In genomic region chr5:140192715-140193428, GRCh38 we compare ENCODE assay signal across 20 cellular contexts. TPM values are rescaled to one million over a fixed set of nuclear protein-coding genes. Genes with fewer than 3 reads are reported as not detected.
DNase-seq lines count a peak whose midpoint lies in the region; FAIRE-seq and TF ChIP-seq lines count a peak whose summit lies in the region.
"Had no signal": no experiment of that assay in that cellular context is flagged by ENCODE, and none has a peak within 500 bp of the region (broad histone marks: within the 10 kb centered on the region; RNA-seq: fewer than 3 reads in every experiment).

No MANE protein-coding gene starts in this region.

- 74 to 88% (median 76%) methylated on average over 5 of the region's 5 CpGs for WGBS in small intestine, 3 donors

- H3K36me3 Mint-ChIP-seq in Calu3 (ENCODE audit: insufficient read depth, unreplicated experiment) = peaks cover 24% of the 10 kb centered on the region
- peaks cover 8% of the 10 kb centered on the region for H3K36me3 Mint-ChIP-seq in progenitor cell of endocrine pancreas (ENCODE audit: insufficient read depth)

- 0 out of 2 replicates have a peak, but pooled peaks cover 4% of the 10 kb centered on the region for H3K4me1 ChIP-seq in HEK293 (ENCODE audit: control insufficient read depth, insufficient read depth, low read length)
- peaks cover 8 to 18% of the 10 kb centered on the region in 2 donors for H3K4me1 ChIP-seq in small intestine (ENCODE audit: control insufficient read depth in 2 of 2, insufficient read depth in 1 of 2, low read depth in 1 of 2, low read length in 1 of 2)
- no peaks in the 10 kb centered on the region for H3K4me1 ChIP-seq in SJCRH30

- intact Hi-C loops in Calu3 (cut with micrococcal nuclease; ENCODE audit: unreplicated experiment) = no loop called here
- intact Hi-C loops in posterior vena cava (cut with DNase I) = no loop called here

- no peak for DNase-seq in Calu3
- no peak for DNase-seq in progenitor cell of endocrine pancreas (ENCODE audit: low spot score, unreplicated experiment)
- DNase-seq in small intestine = peak; percentile 77
- DNase-seq in SJCRH30 = no peak
- no peak for DNase-seq in H4 (ENCODE audit: low spot score)
- DNase-seq in posterior vena cava (ENCODE audit: low spot score) = no peak
- DNase-seq: AML-193; Caco-2; CD4-positive, alpha-beta T cell; DMS153; DMS79; GDM1; IMR-90; KBM-7 had no signal

- H3K4me3 Mint-ChIP-seq in Calu3 (ENCODE audit: low read depth, unreplicated experiment) = no peak overlapping the region
- no peak overlapping the region for H3K4me3 Mint-ChIP-seq in progenitor cell of endocrine pancreas (ENCODE audit: low read depth)
- H3K4me3 Mint-ChIP-seq: CD4-positive, alpha-beta T cell had no signal

- H3K27ac ChIP-seq in HEK293 (ENCODE audit: extremely low read depth, low read depth, low read length) = no peak overlapping the region
- H3K27ac ChIP-seq in small intestine (ENCODE audit: low read depth in 1 of 2, low read length in 1 of 2) = peak overlapping the region in 1 of 2 donors; percentile 32
- H3K27ac ChIP-seq in SJCRH30 = no peak overlapping the region
- H3K27ac ChIP-seq: C4-2B, HL-60 had no signal

- no peaks in the 10 kb centered on the region for H3K9me3 ChIP-seq in HEK293 (ENCODE audit: control insufficient read depth, insufficient read depth, low read depth, low read length)
- no peaks in the 10 kb centered on the region for H3K9me3 ChIP-seq in small intestine (ENCODE audit: control insufficient read depth, low read depth)
- H3K9me3 ChIP-seq in SJCRH30 (replicated peaks) = no peaks in the 10 kb centered on the region
- H3K9me3 ChIP-seq: Caco-2, HAP-1 had no signal

- H3K27me3 ChIP-seq in small intestine (ENCODE audit: control insufficient read depth in 2 of 2, insufficient read depth in 2 of 2, low read length in 2 of 2) = no peaks in the 10 kb centered on the region
- no peaks in the 10 kb centered on the region for H3K27me3 ChIP-seq in SJCRH30

- no TSS peak for BruUV-seq in Calu3 (replicated peaks; lab: Mats Ljungman, UMichigan)

- H3K4me3 ChIP-seq in HEK293 (ENCODE audit: low read depth, low read length) = no peak overlapping the region
- no peak overlapping the region for H3K4me3 ChIP-seq in small intestine (ENCODE audit: low read depth in 1 of 2, low read length in 2 of 2)
- no peak overlapping the region for H3K4me3 ChIP-seq in SJCRH30
- H3K4me3 ChIP-seq: HAP-1 had no signal

- TF ChIP-seq CTCF in Calu3 (IDR thresholded peaks at IDR 0.05; ENCODE audit: unreplicated experiment) (no peak), HEK293 (tag by site-specific recombination; IDR thresholded peaks at IDR 0.05) (no peak), progenitor cell of endocrine pancreas (IDR thresholded peaks at IDR 0.05; ENCODE audit: unreplicated experiment) (no peak)

- H3K36me3 ChIP-seq in HEK293 (ENCODE audit: control insufficient read depth in 2 of 2, insufficient read depth in 1 of 2, low read length in 2 of 2) = peaks cover 0 to 7% of the 10 kb centered on the region in 2 experiments; a peak in 2 of 3 replicates
- H3K36me3 ChIP-seq in small intestine (ENCODE audit: control insufficient read depth in 2 of 2, insufficient read depth in 2 of 2, low read length in 2 of 2) = peaks cover 5 to 9% of the 10 kb centered on the region in 2 donors
- H3K36me3 ChIP-seq in SJCRH30 = no peaks in the 10 kb centered on the region
- H3K36me3 ChIP-seq: HAP-1 had no signal

- FAIRE-seq in small intestine (lab: Jason Lieb, UNC) = no peak
- FAIRE-seq: A204.1, H1 had no signal

- H3K27ac Mint-ChIP-seq in Calu3 (ENCODE audit: unreplicated experiment) (peak overlapping the region; percentile 28), progenitor cell of endocrine pancreas (peak overlapping the region; percentile 25)
- H3K27ac Mint-ChIP-seq: CD4-positive, alpha-beta T cell had no signal

- no peaks in the 10 kb centered on the region for H3K27me3 Mint-ChIP-seq in Calu3 (ENCODE audit: unreplicated experiment)
- no peaks in the 10 kb centered on the region for H3K27me3 Mint-ChIP-seq in progenitor cell of endocrine pancreas
- H3K27me3 Mint-ChIP-seq: CD4-positive, alpha-beta T cell had no signal

- H3K9me3 Mint-ChIP-seq in Calu3 (ENCODE audit: low read depth, unreplicated experiment) (no peaks in the 10 kb centered on the region), progenitor cell of endocrine pancreas (ENCODE audit: low read depth) (no peaks in the 10 kb centered on the region)
- H3K9me3 Mint-ChIP-seq: CD4-positive, alpha-beta T cell had no signal

- CTCF ChIA-PET in Calu3 (lab: Charles Lee) = no interaction called here
- CTCF ChIA-PET in HEK293 (lab: Yijun Ruan, JAX) = no interaction called here

- H3K4me1 Mint-ChIP-seq in Calu3 (ENCODE audit: low read depth, unreplicated experiment) (peaks cover 47% of the 10 kb centered on the region), progenitor cell of endocrine pancreas (ENCODE audit: low read depth) (peaks cover 26% of the 10 kb centered on the region)

- POLR2A ChIA-PET in HEK293 (lab: Yijun Ruan, JAX) = no interaction called here

TF ChIP-seq in HEK293, 187 proteins besides CTCF, POLR2A, EP300 and RAD21:
- TF ChIP-seq ZNF449 (tag by site-specific recombination; IDR thresholded peaks at IDR 0.05) = no peak
- TF ChIP-seq ZNF433 (tag by site-specific recombination; IDR thresholded peaks at IDR 0.05; ENCODE audit: low read depth) = 0 out of 2 replicates have a peak, but pooled peaks have one; percentile 1

RNA-seq across cellular contexts. Expression of gene CYSTM1, which starts 17.9 kb away (rescaled TPM):
- total RNA-seq in Calu3 (2022) = 198 and 259 TPM in 2 replicates
- total RNA-seq in progenitor cell of endocrine pancreas = 28.1 and 30.9 TPM in 2 replicates
- 100 to 1,000 TPM; 273 to 884 (median 819) TPM for polyA plus RNA-seq in small intestine
- 9.4 and 10.5 TPM in 2 replicates for total RNA-seq in SJCRH30 (2014; rRNA removed; shearing (Covaris generic))
- 15.4 and 23.0 TPM in 2 replicates for total RNA-seq in H4 (2014; rRNA removed; shearing (Covaris generic))
- 10 to 100 TPM; 46.6 to 80.9 TPM for total RNA-seq in posterior vena cava
